In genomic region chr22:41856484-41856883, GRCh38 we compare ENCODE assay signal across 14 cellular contexts. TPM values are rescaled to one million over a fixed set of nuclear protein-coding genes. Genes with fewer than 3 reads are reported as not detected.
DNase-seq lines count a peak whose midpoint lies in the region; ATAC-seq and TF ChIP-seq lines count a peak whose summit lies in the region.
"Had no signal": no experiment of that assay in that cellular context is flagged by ENCODE, and none has a peak within 500 bp of the region (broad histone marks: within the 10 kb centered on the region; RNA-seq: fewer than 3 reads in every experiment).

No MANE protein-coding gene starts in this region.

- H3K9me3 Mint-ChIP-seq in activated T-cell treated with anti-CD3 and anti-CD28 coated beads, Interleukin-2, amount 50 U/mL, for 24 hours: no peaks in the 10 kb centered on the region
- peaks cover 5% of the 10 kb centered on the region for H3K9me3 Mint-ChIP-seq in glutamatergic neuron (ENCODE audit: unreplicated experiment)
- no peaks in the 10 kb centered on the region for H3K9me3 Mint-ChIP-seq in stimulated activated memory B cell treated with anti-CD40 and anti-IgM and Interleukin-4, amounts not matched to agents 10 μg/mL and 1 μg/mL and 100 μg/mL, for 72 hours

- ATAC-seq in T-helper 17 cell (no peak), GM21529 (IDR thresholded peaks at IDR 0.05; ENCODE audit: unreplicated experiment) (no peak)
- no peak for ATAC-seq in stimulated activated memory B cell treated with anti-CD40 and anti-IgM and Interleukin-4, amounts not matched to agents 10 μg/mL and 1 μg/mL and 100 μg/mL, for 72 hours
- ATAC-seq: upper lobe of right lung had no signal

- no peak for TF ChIP-seq CTCF in glutamatergic neuron (IDR thresholded peaks at IDR 0.05; ENCODE audit: partially characterized antibody, unreplicated experiment)

- peaks cover 49% of the 10 kb centered on the region for H3K36me3 Mint-ChIP-seq in activated T-cell treated with anti-CD3 and anti-CD28 coated beads, Interleukin-2, amount 50 U/mL, for 24 hours (ENCODE audit: low read depth)
- H3K36me3 Mint-ChIP-seq in T-helper 17 cell (ENCODE audit: low read depth) (no peaks in the 10 kb centered on the region), glutamatergic neuron (ENCODE audit: unreplicated experiment) (no peaks in the 10 kb centered on the region)
- peaks cover 40% of the 10 kb centered on the region for H3K36me3 Mint-ChIP-seq in stimulated activated memory B cell treated with anti-CD40 and anti-IgM and Interleukin-4, amounts not matched to agents 10 μg/mL and 1 μg/mL and 100 μg/mL, for 72 hours

- DNase-seq in activated T-cell treated with anti-CD3 and anti-CD28 coated beads, Interleukin-2, amount 50 U/mL, for 24 hours: no peak
- no peak for DNase-seq in activated T-cell treated with anti-CD3 and anti-CD28 coated beads for 4 hours
- DNase-seq in T-helper 17 cell: no peak
- DNase-seq in glutamatergic neuron: no peak
- no peak for DNase-seq in DMS114 treated with DMSO at 0.1 percent for 48 hours (lab: John Stamatoyannopoulos, UW; ENCODE audit: unreplicated experiment)
- no peak for DNase-seq in 8988T
- DNase-seq: effector CD8-positive, alpha-beta T cell; mesendoderm; NCI-H1092; NCI-H446; right cardiac atrium; upper lobe of right lung had no signal

- no peak overlapping the region for H3K4me3 Mint-ChIP-seq in activated T-cell treated with anti-CD3 and anti-CD28 coated beads, Interleukin-2, amount 50 U/mL, for 24 hours
- H3K4me3 Mint-ChIP-seq in T-helper 17 cell: no peak overlapping the region
- peak overlapping the region; percentile 3 for H3K4me3 Mint-ChIP-seq in glutamatergic neuron (ENCODE audit: unreplicated experiment)
- H3K4me3 Mint-ChIP-seq in stimulated activated memory B cell treated with anti-CD40 and anti-IgM and Interleukin-4, amounts not matched to agents 10 μg/mL and 1 μg/mL and 100 μg/mL, for 72 hours: no peak overlapping the region

- H3K27ac Mint-ChIP-seq in activated T-cell treated with anti-CD3 and anti-CD28 coated beads, Interleukin-2, amount 50 U/mL, for 24 hours: peak overlapping the region; percentile 95
- peak overlapping the region; percentile 92 for H3K27ac Mint-ChIP-seq in T-helper 17 cell
- H3K27ac Mint-ChIP-seq in glutamatergic neuron (ENCODE audit: unreplicated experiment): no peak overlapping the region
- peak overlapping the region; percentile 100 for H3K27ac Mint-ChIP-seq in stimulated activated memory B cell treated with anti-CD40 and anti-IgM and Interleukin-4, amounts not matched to agents 10 μg/mL and 1 μg/mL and 100 μg/mL, for 72 hours

- no peaks in the 10 kb centered on the region for H3K27me3 Mint-ChIP-seq in activated T-cell treated with anti-CD3 and anti-CD28 coated beads, Interleukin-2, amount 50 U/mL, for 24 hours
- H3K27me3 Mint-ChIP-seq in T-helper 17 cell (no peaks in the 10 kb centered on the region), glutamatergic neuron (ENCODE audit: unreplicated experiment) (peaks cover 1% of the 10 kb centered on the region)
- H3K27me3 Mint-ChIP-seq in stimulated activated memory B cell treated with anti-CD40 and anti-IgM and Interleukin-4, amounts not matched to agents 10 μg/mL and 1 μg/mL and 100 μg/mL, for 72 hours: no peaks in the 10 kb centered on the region

- no peaks in the 10 kb centered on the region for H3K9me3 ChIP-seq in T-helper 17 cell (ENCODE audit: control insufficient read depth, low read length, poor library complexity, severe bottlenecking)
- H3K9me3 ChIP-seq: upper lobe of right lung had no signal

- H3K4me1 Mint-ChIP-seq in activated T-cell treated with anti-CD3 and anti-CD28 coated beads, Interleukin-2, amount 50 U/mL, for 24 hours (ENCODE audit: low read depth): peaks cover 79% of the 10 kb centered on the region
- H3K4me1 Mint-ChIP-seq in T-helper 17 cell: peaks cover 36% of the 10 kb centered on the region
- H3K4me1 Mint-ChIP-seq in glutamatergic neuron (ENCODE audit: low read depth, unreplicated experiment): peaks cover 15% of the 10 kb centered on the region
- H3K4me1 Mint-ChIP-seq in stimulated activated memory B cell treated with anti-CD40 and anti-IgM and Interleukin-4, amounts not matched to agents 10 μg/mL and 1 μg/mL and 100 μg/mL, for 72 hours: peaks cover 72% of the 10 kb centered on the region

RNA-seq across cellular contexts. Expression of gene SREBF2, which starts 23.6 kb away (rescaled TPM):
- 100 to 1,000 TPM; 102 to 106 TPM for total RNA-seq in T-helper 17 cell
- total RNA-seq in glutamatergic neuron (ENCODE audit: unreplicated experiment): 291 TPM

RNA-seq across cellular contexts. Expression of gene CCDC134, which starts 56.0 kb away (rescaled TPM):
- 10 to 100 TPM; 13.7 to 14.2 TPM for total RNA-seq in T-helper 17 cell
- 9.4 TPM for total RNA-seq in glutamatergic neuron (ENCODE audit: unreplicated experiment)

RNA-seq across cellular contexts. Expression of gene SHISA8, which starts 58.4 kb away (rescaled TPM):
- total RNA-seq in T-helper 17 cell (1 to 10 TPM in 1 of 2 donors, not detected in 1; 1.6 TPM), glutamatergic neuron (ENCODE audit: unreplicated experiment) (not detected)
- total RNA-seq: upper lobe of right lung had no signal
